Comparison of ENCODE assay signal across 14 cellular contexts in the genomic region with DNA sequence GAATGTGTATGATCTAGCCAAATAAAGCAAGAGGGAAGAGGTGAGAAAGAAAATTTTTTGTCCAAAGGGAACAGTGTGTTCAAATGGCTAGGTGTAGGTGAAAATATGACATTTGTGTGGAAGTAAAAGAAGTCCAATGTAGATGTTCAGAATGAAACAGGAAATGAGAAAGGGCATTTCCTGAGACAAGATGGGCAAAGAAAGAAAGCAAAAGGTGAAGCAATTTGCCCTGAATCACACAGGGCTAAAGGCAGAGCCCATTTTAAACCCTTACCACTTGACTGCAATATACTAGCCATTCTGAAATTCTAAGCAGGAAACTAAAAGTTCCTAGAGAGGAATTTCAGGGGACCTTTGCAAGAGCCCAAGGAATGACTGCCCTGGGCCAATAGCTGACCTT.
"Had no signal": no experiment of that assay in that cellular context is flagged by ENCODE, and none has a peak within 500 bp of the region (broad histone marks: within the 10 kb centered on the region; RNA-seq: fewer than 3 reads in every experiment).

No MANE protein-coding gene starts in this region.

- H3K27me3 ChIP-seq: pancreas, right lobe of liver had no signal

- H3K4me1 ChIP-seq: pancreas, right lobe of liver had no signal

- DNase-seq: activated CD4-positive, alpha-beta T cell treated with anti-CD3 and anti-CD28 coated beads, Interleukin-2, amount 50 U/mL, for 1 hour; activated gamma-delta T cell; amniotic stem cell; foreskin fibroblast; mesenchymal stem cell; naive thymus-derived CD4-positive, alpha-beta T cell; pancreas; right lobe of liver; stimulated activated CD4-positive, alpha-beta T cell treated with anti-CD3 and anti-CD28 coated beads, Interleukin-4, amount 100 ng/mL, for 24 hours had no signal

- ATAC-seq: activated CD4-positive, CD25-positive, alpha-beta regulatory T cell treated with anti-CD3 and anti-CD28 coated beads, Interleukin-2, amount 50 U/mL, for 24 hours; naive thymus-derived CD4-positive, alpha-beta T cell; pancreas; right lobe of liver; stimulated activated effector memory CD8-positive, alpha-beta T cell treated with anti-CD3 and anti-CD28 coated beads, Interleukin-12 subunit alpha, Interleukin-12 subunit beta, amount 100 ng/mL, for 72 hours had no signal

- H3K27ac ChIP-seq: epithelial cell of prostate, pancreas, right lobe of liver, thoracic aorta had no signal

- H3K4me3 ChIP-seq: pancreas, right lobe of liver, thoracic aorta had no signal

- H3K36me3 ChIP-seq: pancreas, right lobe of liver, thoracic aorta had no signal

- FAIRE-seq: pancreas, urothelium cell line had no signal

- H3K9me3 ChIP-seq: pancreas, right lobe of liver, thoracic aorta had no signal
